ENCODE assay signal across 33 cellular contexts in genomic region chr1:3476666-3477065, GRCh38. TPM values are rescaled to one million over a fixed set of nuclear protein-coding genes. Genes with fewer than 3 reads are reported as not detected.
"Had no signal": no experiment of that assay in that cellular context is flagged by ENCODE, and none has a peak within 500 bp of the region (broad histone marks: within the 10 kb centered on the region; RNA-seq: fewer than 3 reads in every experiment).

No MANE protein-coding gene starts in this region.

- H3K27me3 Mint-ChIP-seq: activated B cell treated with CpG ODN at 0.5 μM for 24 hours; activated CD4-positive, alpha-beta memory T cell treated with anti-CD3 and anti-CD28 coated beads for 36 hours; activated CD4-positive, alpha-beta T cell treated with anti-CD3 and anti-CD28 coated beads, Interleukin-2, amount 10 ng/mL, durations not matched to agents 24 days and 14 days; activated CD8-positive, alpha-beta T cell treated with anti-CD3 and anti-CD28 coated beads for 36 hours; activated naive CD8-positive, alpha-beta T cell treated with anti-CD3 and anti-CD28 coated beads, Interleukin-2, amount 10 ng/mL, durations not matched to agents 7 days and 5 days; activated naive CD8-positive, alpha-beta T cell treated with anti-CD3 and anti-CD28 coated beads, Interleukin-2, amount 50 U/mL, for 24 hours; activated T-helper 17 cell treated with anti-CD3 and anti-CD28 coated beads, Interleukin-2, amount 50 U/mL, for 72 hours; central memory CD8-positive, alpha-beta T cell had no signal

- H3K4me3 ChIP-seq: ascending aorta, cardiac muscle cell had no signal

- H3K4me3 Mint-ChIP-seq: activated B cell treated with CpG ODN at 0.5 μM for 24 hours; activated CD4-positive, alpha-beta memory T cell treated with anti-CD3 and anti-CD28 coated beads for 36 hours; activated CD4-positive, alpha-beta T cell treated with anti-CD3 and anti-CD28 coated beads, Interleukin-2, amount 10 ng/mL, durations not matched to agents 24 days and 14 days; activated CD8-positive, alpha-beta T cell treated with anti-CD3 and anti-CD28 coated beads for 36 hours; activated naive CD4-positive, alpha-beta T cell treated with anti-CD3 and anti-CD28 coated beads for 36 hours; activated naive CD8-positive, alpha-beta T cell treated with anti-CD3 and anti-CD28 coated beads, Interleukin-2, amount 10 ng/mL, durations not matched to agents 7 days and 5 days; activated naive CD8-positive, alpha-beta T cell treated with anti-CD3 and anti-CD28 coated beads, Interleukin-2, amount 50 U/mL, for 24 hours; activated T-cell treated with anti-CD3 and anti-CD28 coated beads, Interleukin-2, amount 50 U/mL, for 4 hours; activated T-cell treated with anti-CD3 and anti-CD28 coated beads, Interleukin-2, amount 50 U/mL, for 72 hours; activated T-helper 1 cell treated with anti-CD3 and anti-CD28 coated beads, Interleukin-12 subunit alpha, Interleukin-12 subunit beta, Interleukin-2, Interleukin-4 antibody, amounts not matched to agents 30 ng/mL and 10 ng/mL and 1 ng/mL, durations not matched to agents 14 hours and 24 hours and 36 hours; activated T-helper 17 cell treated with anti-CD3 and anti-CD28 coated beads, Interleukin-2, amount 50 U/mL, for 72 hours; brain; central memory CD8-positive, alpha-beta T cell; T-cell; T-helper 17 cell had no signal

- H3K27me3 ChIP-seq: cardiac muscle cell had no signal

- H3K9me3 Mint-ChIP-seq: activated B cell treated with CpG ODN at 0.5 μM for 24 hours; activated CD4-positive, alpha-beta memory T cell treated with anti-CD3 and anti-CD28 coated beads for 36 hours; activated CD4-positive, alpha-beta T cell treated with anti-CD3 and anti-CD28 coated beads, Interleukin-2, amount 10 ng/mL, durations not matched to agents 24 days and 14 days; activated CD8-positive, alpha-beta T cell treated with anti-CD3 and anti-CD28 coated beads for 36 hours; activated naive CD4-positive, alpha-beta T cell treated with anti-CD3 and anti-CD28 coated beads for 36 hours; activated naive CD4-positive, alpha-beta T cell treated with anti-CD3 and anti-CD28 coated beads, Interleukin-2, amount 50 U/mL, for 72 hours; activated naive CD8-positive, alpha-beta T cell treated with anti-CD3 and anti-CD28 coated beads, Interleukin-2, amount 10 ng/mL, durations not matched to agents 7 days and 5 days; activated naive CD8-positive, alpha-beta T cell treated with anti-CD3 and anti-CD28 coated beads, Interleukin-2, amount 50 U/mL, for 24 hours; activated T-cell treated with anti-CD3 and anti-CD28 coated beads, Interleukin-2, amount 50 U/mL, for 4 hours; activated T-cell treated with anti-CD3 and anti-CD28 coated beads, Interleukin-2, amount 50 U/mL, for 72 hours; activated T-helper 1 cell treated with anti-CD3 and anti-CD28 coated beads, Interleukin-12 subunit alpha, Interleukin-12 subunit beta, Interleukin-2, Interleukin-4 antibody, amounts not matched to agents 30 ng/mL and 10 ng/mL and 1 ng/mL, durations not matched to agents 14 hours and 24 hours and 36 hours; activated T-helper 17 cell treated with anti-CD3 and anti-CD28 coated beads, Interleukin-2, amount 50 U/mL, for 72 hours; brain; central memory CD8-positive, alpha-beta T cell; T-cell had no signal

- H3K36me3 ChIP-seq: ascending aorta, cardiac muscle cell had no signal

- H3K4me1 ChIP-seq: ascending aorta had no signal

- DNase-seq: activated B cell treated with CpG ODN at 0.5 μM for 24 hours; activated CD4-positive, alpha-beta memory T cell treated with anti-CD3 and anti-CD28 coated beads for 36 hours; activated CD4-positive, alpha-beta T cell treated with anti-CD3 and anti-CD28 coated beads for 4 hours; activated CD4-positive, alpha-beta T cell treated with anti-CD3 and anti-CD28 coated beads, Interleukin-2, amount 10 ng/mL, durations not matched to agents 24 days and 14 days; activated CD4-positive, alpha-beta T cell treated with anti-CD3 and anti-CD28 coated beads, Interleukin-2, amount 50 U/mL, for 1 hour; activated CD4-positive, alpha-beta T cell treated with anti-CD3 and anti-CD28 coated beads, Interleukin-2, amount 50 U/mL, for 4 hours; activated CD4-positive, CD25-positive, alpha-beta regulatory T cell treated with anti-CD3 and anti-CD28 coated beads, Interleukin-2, amount 50 U/mL, for 72 hours; activated CD8-positive, alpha-beta memory T cell treated with anti-CD3 and anti-CD28 coated beads, Interleukin-2, amount 50 U/mL, for 4 hours; activated CD8-positive, alpha-beta T cell treated with anti-CD3 and anti-CD28 coated beads for 36 hours; activated effector memory CD4-positive, alpha-beta T cell treated with anti-CD3 and anti-CD28 coated beads, Interleukin-2, amount 50 U/mL, for 16 hours; activated gamma-delta T cell treated with Interleukin-2 at 50 U/mL for 16 hours; activated naive CD4-positive, alpha-beta T cell; activated naive CD4-positive, alpha-beta T cell treated with anti-CD3 and anti-CD28 coated beads for 36 hours; activated naive CD4-positive, alpha-beta T cell treated with anti-CD3 and anti-CD28 coated beads, Interleukin-2, amount 50 U/mL, for 16 hours; activated naive CD8-positive, alpha-beta T cell treated with anti-CD3 and anti-CD28 coated beads, Interleukin-2, amount 10 ng/mL, durations not matched to agents 7 days and 5 days; activated naive CD8-positive, alpha-beta T cell treated with anti-CD3 and anti-CD28 coated beads, Interleukin-2, amount 50 U/mL, for 24 hours; activated T-cell treated with anti-CD3 and anti-CD28 coated beads for 4 hours; activated T-cell treated with anti-CD3 and anti-CD28 coated beads, Interleukin-2, amount 50 U/mL, for 1 hour; activated T-cell treated with anti-CD3 and anti-CD28 coated beads, Interleukin-2, amount 50 U/mL, for 4 hours; activated T-cell treated with anti-CD3 and anti-CD28 coated beads, Interleukin-2, amount 50 U/mL, for 72 hours; cerebellar nuclear complex; T-cell; T-helper 17 cell had no signal

- ATAC-seq: activated naive CD8-positive, alpha-beta T cell treated with anti-CD3 and anti-CD28 coated beads, Interleukin-2, amount 50 U/mL, for 24 hours; activated T-cell treated with anti-CD3 and anti-CD28 coated beads, Interleukin-2, amount 50 U/mL, for 4 hours; activated T-cell treated with anti-CD3 and anti-CD28 coated beads, Interleukin-2, amount 50 U/mL, for 72 hours; activated T-helper 17 cell treated with anti-CD3 and anti-CD28 coated beads, Interleukin-2, amount 50 U/mL, for 72 hours; T-cell; T-helper 17 cell had no signal

- H3K27ac ChIP-seq: ascending aorta, cardiac muscle cell, VCaP had no signal

- H3K4me1 Mint-ChIP-seq: activated B cell treated with CpG ODN at 0.5 μM for 24 hours; activated CD4-positive, alpha-beta T cell treated with anti-CD3 and anti-CD28 coated beads, Interleukin-2, amount 10 ng/mL, durations not matched to agents 24 days and 14 days; activated naive CD8-positive, alpha-beta T cell treated with anti-CD3 and anti-CD28 coated beads, Interleukin-2, amount 10 ng/mL, durations not matched to agents 7 days and 5 days; activated naive CD8-positive, alpha-beta T cell treated with anti-CD3 and anti-CD28 coated beads, Interleukin-2, amount 50 U/mL, for 24 hours; activated T-helper 17 cell treated with anti-CD3 and anti-CD28 coated beads, Interleukin-2, amount 50 U/mL, for 72 hours; central memory CD8-positive, alpha-beta T cell; T-cell had no signal

- H3K9me3 ChIP-seq: ascending aorta had no signal

- H3K27ac Mint-ChIP-seq: activated B cell treated with CpG ODN at 0.5 μM for 24 hours; activated CD4-positive, alpha-beta memory T cell treated with anti-CD3 and anti-CD28 coated beads for 36 hours; activated CD4-positive, alpha-beta T cell treated with anti-CD3 and anti-CD28 coated beads, Interleukin-2, amount 10 ng/mL, durations not matched to agents 24 days and 14 days; activated CD8-positive, alpha-beta T cell treated with anti-CD3 and anti-CD28 coated beads for 36 hours; activated naive CD4-positive, alpha-beta T cell treated with anti-CD3 and anti-CD28 coated beads for 36 hours; activated naive CD4-positive, alpha-beta T cell treated with anti-CD3 and anti-CD28 coated beads, Interleukin-2, amount 50 U/mL, for 72 hours; activated naive CD8-positive, alpha-beta T cell treated with anti-CD3 and anti-CD28 coated beads, Interleukin-2, amount 10 ng/mL, durations not matched to agents 7 days and 5 days; activated naive CD8-positive, alpha-beta T cell treated with anti-CD3 and anti-CD28 coated beads, Interleukin-2, amount 50 U/mL, for 24 hours; activated T-cell treated with anti-CD3 and anti-CD28 coated beads, Interleukin-2, amount 50 U/mL, for 72 hours; activated T-helper 1 cell treated with anti-CD3 and anti-CD28 coated beads, Interleukin-12 subunit alpha, Interleukin-12 subunit beta, Interleukin-2, Interleukin-4 antibody, amounts not matched to agents 30 ng/mL and 10 ng/mL and 1 ng/mL, durations not matched to agents 14 hours and 24 hours and 36 hours; activated T-helper 17 cell treated with anti-CD3 and anti-CD28 coated beads, Interleukin-2, amount 50 U/mL, for 72 hours; brain; T-cell; T-helper 17 cell had no signal

- H3K36me3 Mint-ChIP-seq: activated CD4-positive, alpha-beta memory T cell treated with anti-CD3 and anti-CD28 coated beads for 36 hours; activated naive CD4-positive, alpha-beta T cell treated with anti-CD3 and anti-CD28 coated beads, Interleukin-2, amount 50 U/mL, for 72 hours; activated naive CD8-positive, alpha-beta T cell treated with anti-CD3 and anti-CD28 coated beads, Interleukin-2, amount 10 ng/mL, durations not matched to agents 7 days and 5 days; brain; T-cell had no signal

RNA-seq across cellular contexts. Expression of gene ARHGEF16, which starts 22.2 kb away (rescaled TPM):
- total RNA-seq: activated B cell treated with CpG ODN at 0.5 μM for 24 hours; activated CD4-positive, alpha-beta T cell treated with anti-CD3 and anti-CD28 coated beads, Interleukin-2, amount 10 ng/mL, durations not matched to agents 24 days and 14 days; activated CD8-positive, alpha-beta T cell treated with anti-CD3 and anti-CD28 coated beads for 36 hours; activated naive CD8-positive, alpha-beta T cell treated with anti-CD3 and anti-CD28 coated beads, Interleukin-2, amount 10 ng/mL, durations not matched to agents 7 days and 5 days; activated T-helper 1 cell treated with anti-CD3 and anti-CD28 coated beads, Interleukin-12 subunit alpha, Interleukin-12 subunit beta, Interleukin-2, Interleukin-4 antibody, amounts not matched to agents 30 ng/mL and 10 ng/mL and 1 ng/mL, durations not matched to agents 14 hours and 24 hours and 36 hours; ascending aorta; T-helper 1 cell treated with Interleukin-12 subunit alpha and Interleukin-12 subunit beta and Interleukin-4 antibody, amounts not matched to agents 30 ng/mL and 1 ng/mL, for 36 hours; T-helper 2 cell treated with Interferon-gamma antibody and Interleukin-4, amounts not matched to agents 100 ng/mL and 5 ng/mL, for 36 hours had no signal
